ENCODE assay signal across 25 cellular contexts in genomic region chr9:99726758-99727157, GRCh38.
DNase-seq lines count a peak whose midpoint lies in the region; ATAC-seq and TF ChIP-seq lines count a peak whose summit lies in the region.
"Had no signal": no experiment of that assay in that cellular context is flagged by ENCODE, and none has a peak within 500 bp of the region (broad histone marks: within the 10 kb centered on the region; RNA-seq: fewer than 3 reads in every experiment).

No MANE protein-coding gene starts in this region.

- DNase-seq in NCI-H510A treated with DMSO at 0.1 percent for 48 hours (lab: John Stamatoyannopoulos, UW) (peak; percentile 18), NCI-H510A (lab: John Stamatoyannopoulos, UW) (no peak), NCI-H2029 (lab: John Stamatoyannopoulos, UW) (peak; percentile 94), SK-N-SH (peak; percentile 3), myocyte (ENCODE audit: low read depth) (peak; percentile 77), SKM-1 treated with dmso at 0.1 percent for 144 hours (lab: John Stamatoyannopoulos, UW; ENCODE audit: unreplicated experiment) (no peak)
- DNase-seq: activated B cell treated with CpG ODN at 0.5 μM for 24 hours; activated CD4-positive, alpha-beta T cell treated with anti-CD3 and anti-CD28 coated beads, Interleukin-2, amount 10 ng/mL, durations not matched to agents 7 days and 5 days; activated effector memory CD4-positive, alpha-beta T cell treated with anti-CD3 and anti-CD28 coated beads, Interleukin-2, amount 50 U/mL, for 16 hours; activated T-cell treated with anti-CD3 and anti-CD28 coated beads, Interleukin-2, amount 50 U/mL, for 1 hour; CD4-positive, alpha-beta memory T cell; effector CD4-positive, alpha-beta T cell; HCEC 1CT; head of caudate nucleus; Karpas-422; kidney glomerular epithelial cell; lower lobe of right lung; NCI-H1694 treated with DMSO at 0.1 percent for 48 hours; stimulated activated CD4-positive, alpha-beta T cell treated with anti-CD3 and anti-CD28 coated beads, Interleukin-15, amount 100 ng/mL, for 24 hours had no signal

- H3K36me3 ChIP-seq in SK-N-SH (replicated peaks in 1 of 2; ENCODE audit: control insufficient read depth in 1 of 2, insufficient read depth in 2 of 2, low read length in 1 of 2), result no peaks in the 10 kb centered on the region
- H3K36me3 ChIP-seq: breast epithelium, lower lobe of right lung, tibial nerve had no signal

- H3K9me2 ChIP-seq in SK-N-SH, result no peaks in the 10 kb centered on the region

- H3K27ac ChIP-seq in SK-N-SH (ENCODE audit: low read depth in 2 of 2, low read length in 1 of 2), result peak overlapping the region in 1 of 2 experiments; percentile 67; a peak in 1 of 4 replicates
- H3K27ac ChIP-seq: breast epithelium, lower lobe of right lung, tibial nerve had no signal

- no peaks in the 10 kb centered on the region for H3K27me3 ChIP-seq in SK-N-SH (ENCODE audit: insufficient read depth)
- H3K27me3 ChIP-seq: breast epithelium, tibial nerve had no signal

- no peaks in the 10 kb centered on the region for H3F3A ChIP-seq in SK-N-SH (replicated peaks; ENCODE audit: insufficient read depth)

- no peak overlapping the region for H3K4me3 ChIP-seq in SK-N-SH (ENCODE audit: low read depth in 2 of 2, low read length in 1 of 2)
- H3K4me3 ChIP-seq: breast epithelium, lower lobe of right lung, tibial nerve had no signal

- TF ChIP-seq EP300 in SK-N-SH (IDR thresholded peaks at IDR 0.05; ENCODE audit: borderline replicate concordance in 1 of 2, low read depth in 1 of 2, low read length in 1 of 2), result peak in 1 of 2 experiments; percentile 31; a peak in 1 of 4 replicates

- H4K20me1 ChIP-seq in SK-N-SH (ENCODE audit: insufficient read depth), result no peaks in the 10 kb centered on the region

- POLR2A ChIA-PET in SK-N-SH (lab: Yijun Ruan, JAX), result no interaction called here

- no peak overlapping the region for H3K9ac ChIP-seq in SK-N-SH

- no peak for TF ChIP-seq CTCF in SK-N-SH (IDR thresholded peaks at IDR 0.05)

- TF ChIP-seq RAD21 in SK-N-SH (IDR thresholded peaks at IDR 0.05; ENCODE audit: low read length), result no peak

- no peaks in the 10 kb centered on the region for H3K9me3 ChIP-seq in SK-N-SH
- H3K9me3 ChIP-seq: breast epithelium, lower lobe of right lung, tibial nerve had no signal

- peaks cover 0 to 6% of the 10 kb centered on the region in 2 experiments; a peak in 2 of 4 replicates for H3K4me1 ChIP-seq in SK-N-SH (ENCODE audit: control insufficient read depth in 1 of 2, insufficient read depth in 2 of 2, low read depth in 1 of 2, low read length in 1 of 2)
- H3K4me1 ChIP-seq: breast epithelium, tibial nerve had no signal

- H3K79me2 ChIP-seq in SK-N-SH (ENCODE audit: insufficient read depth), result no peaks in the 10 kb centered on the region

- CTCF ChIA-PET in SK-N-SH (lab: Yijun Ruan, JAX), result interaction anchor here (1.2 to 1.3 kb wide), 2 partner anchors 12 to 16 kb away, joined by 4 to 5 read pairs; no protein-coding TSS in a partner anchor

- no peak overlapping the region for H2AFZ ChIP-seq in SK-N-SH (ENCODE audit: low read depth)

- ATAC-seq in GM18502 (IDR thresholded peaks at IDR 0.05; ENCODE audit: poor library complexity, unreplicated experiment), result no peak
- no peak for ATAC-seq in GM21717 (IDR thresholded peaks at IDR 0.05; ENCODE audit: unreplicated experiment)
- ATAC-seq: lower lobe of right lung; natural killer cell treated with Interleukin-12 subunit alpha and Interleukin-12 subunit beta and Interleukin-15 and Interleukin-18, amount 100 ng/mL, for 72 hours; stimulated activated effector memory CD8-positive, alpha-beta T cell treated with anti-CD3 and anti-CD28 coated beads, Interleukin-12 subunit alpha, Interleukin-12 subunit beta, amount 100 ng/mL, for 72 hours had no signal

- H3K4me2 ChIP-seq in SK-N-SH, result no peak overlapping the region

TF ChIP-seq in SK-N-SH, 30 proteins besides CTCF, POLR2A, EP300 and RAD21:
- TF ChIP-seq CHD2 (IDR thresholded peaks at IDR 0.05; ENCODE audit: low read length, partially characterized antibody) (peak; percentile 30), EZH2phosphoT487 (IDR thresholded peaks at IDR 0.05; ENCODE audit: borderline replicate concordance, low read depth) (no peak)

Comparison
In these comparisons a context has a peak if more than half of its experiments do, and no peak if none do; other contexts are left out.
1. DNase-seq: peak in NCI-H510A treated with DMSO at 0.1 percent for 48 hours (single experiment), NCI-H2029 (single experiment), SK-N-SH (single experiment) and myocyte (single experiment); none in NCI-H510A (single experiment) and SKM-1 treated with dmso at 0.1 percent for 144 hours (single experiment).